23 cellular contexts compared by ENCODE assay signal in the genomic region with DNA sequence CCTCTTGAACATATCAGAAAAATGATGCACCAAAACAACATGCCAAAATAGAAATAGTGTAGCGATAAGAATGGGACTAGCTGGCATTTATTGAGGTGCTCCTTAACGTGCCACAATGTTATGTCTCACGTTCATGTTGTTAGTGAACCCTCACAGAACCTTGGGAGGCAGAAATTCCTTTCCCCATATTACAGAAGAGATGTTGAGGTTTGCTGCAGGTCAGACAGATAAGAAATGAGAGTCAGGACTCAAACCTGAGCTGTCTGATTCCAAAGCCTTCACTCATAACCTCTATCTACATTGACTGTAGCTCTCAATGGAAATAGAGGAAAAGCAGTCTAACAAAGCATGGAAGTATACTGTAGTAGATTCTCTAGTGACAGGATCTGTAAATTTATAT.
"Had no signal": no experiment of that assay in that cellular context is flagged by ENCODE, and none has a peak within 500 bp of the region (broad histone marks: within the 10 kb centered on the region; RNA-seq: fewer than 3 reads in every experiment).

No MANE protein-coding gene starts in this region.

- FAIRE-seq: frontal cortex, kidney, pancreas, small intestine had no signal

- H3K4me2 ChIP-seq: neural progenitor cell had no signal

- H2AFZ ChIP-seq: neural progenitor cell had no signal

- H3K9ac ChIP-seq: neural progenitor cell had no signal

- H3K27me3 Mint-ChIP-seq: activated naive CD4-positive, alpha-beta T cell treated with anti-CD3 and anti-CD28 coated beads, Interleukin-2, amount 50 U/mL, for 24 hours; naive B cell had no signal

- H3K36me3 Mint-ChIP-seq: activated naive CD4-positive, alpha-beta T cell treated with anti-CD3 and anti-CD28 coated beads, Interleukin-2, amount 50 U/mL, for 24 hours; naive B cell; neural progenitor cell had no signal

- H3K9me3 Mint-ChIP-seq: activated naive CD4-positive, alpha-beta T cell treated with anti-CD3 and anti-CD28 coated beads, Interleukin-2, amount 50 U/mL, for 24 hours; naive B cell; neural progenitor cell; stimulated activated naive CD8-positive, alpha-beta T cell treated with anti-CD3 and anti-CD28 coated beads, Interleukin-15, amount 100 ng/mL, for 72 hours had no signal

- H3K27me3 ChIP-seq: breast epithelium, neural progenitor cell, pancreas, right lobe of liver, suprapubic skin, transverse colon, vagina had no signal

- H3K27ac ChIP-seq: breast epithelium, coronary artery, neural progenitor cell, pancreas, right lobe of liver, suprapubic skin, transverse colon, vagina, WERI-Rb-1 had no signal

- H3K9me3 ChIP-seq: breast epithelium, mucosa of descending colon, pancreas, right lobe of liver, suprapubic skin, transverse colon, vagina had no signal

- DNase-seq: activated CD4-positive, alpha-beta T cell treated with anti-CD3 and anti-CD28 coated beads for 1 hour; activated CD4-positive, alpha-beta T cell treated with anti-CD3 and anti-CD28 coated beads, Interleukin-2, amount 50 U/mL, for 4 hours; activated gamma-delta T cell; head of caudate nucleus; kidney; left ventricle myocardium superior; mucosa of descending colon; naive B cell; pancreas; right lobe of liver; small intestine; stimulated activated CD4-positive, alpha-beta T cell treated with anti-CD3 and anti-CD28 coated beads, Interleukin-4, amount 100 ng/mL, for 1 hour; stimulated activated naive CD8-positive, alpha-beta T cell treated with anti-CD3 and anti-CD28 coated beads, Interleukin-15, amount 100 ng/mL, for 72 hours; T-helper 17 cell; transverse colon; WERI-Rb-1 had no signal

- ATAC-seq: left ventricle myocardium superior; mucosa of descending colon; pancreas; right lobe of liver; stimulated activated naive CD8-positive, alpha-beta T cell treated with anti-CD3 and anti-CD28 coated beads, Interleukin-15, amount 100 ng/mL, for 72 hours; T-helper 17 cell had no signal

- H3K4me3 ChIP-seq: breast epithelium, coronary artery, mucosa of descending colon, neural progenitor cell, pancreas, right lobe of liver, suprapubic skin, transverse colon, vagina had no signal

- H3K27ac Mint-ChIP-seq: activated naive CD4-positive, alpha-beta T cell treated with anti-CD3 and anti-CD28 coated beads, Interleukin-2, amount 50 U/mL, for 24 hours; naive B cell; neural progenitor cell; stimulated activated naive CD8-positive, alpha-beta T cell treated with anti-CD3 and anti-CD28 coated beads, Interleukin-15, amount 100 ng/mL, for 72 hours; T-helper 17 cell had no signal

- H3K4me3 Mint-ChIP-seq: activated naive CD4-positive, alpha-beta T cell treated with anti-CD3 and anti-CD28 coated beads, Interleukin-2, amount 50 U/mL, for 24 hours; naive B cell; neural progenitor cell; stimulated activated naive CD8-positive, alpha-beta T cell treated with anti-CD3 and anti-CD28 coated beads, Interleukin-15, amount 100 ng/mL, for 72 hours; T-helper 17 cell had no signal

- H3K4me1 ChIP-seq: breast epithelium, neural progenitor cell, pancreas, right lobe of liver, vagina had no signal
